1 cellular context compared by ENCODE assay signal in the genomic region with DNA sequence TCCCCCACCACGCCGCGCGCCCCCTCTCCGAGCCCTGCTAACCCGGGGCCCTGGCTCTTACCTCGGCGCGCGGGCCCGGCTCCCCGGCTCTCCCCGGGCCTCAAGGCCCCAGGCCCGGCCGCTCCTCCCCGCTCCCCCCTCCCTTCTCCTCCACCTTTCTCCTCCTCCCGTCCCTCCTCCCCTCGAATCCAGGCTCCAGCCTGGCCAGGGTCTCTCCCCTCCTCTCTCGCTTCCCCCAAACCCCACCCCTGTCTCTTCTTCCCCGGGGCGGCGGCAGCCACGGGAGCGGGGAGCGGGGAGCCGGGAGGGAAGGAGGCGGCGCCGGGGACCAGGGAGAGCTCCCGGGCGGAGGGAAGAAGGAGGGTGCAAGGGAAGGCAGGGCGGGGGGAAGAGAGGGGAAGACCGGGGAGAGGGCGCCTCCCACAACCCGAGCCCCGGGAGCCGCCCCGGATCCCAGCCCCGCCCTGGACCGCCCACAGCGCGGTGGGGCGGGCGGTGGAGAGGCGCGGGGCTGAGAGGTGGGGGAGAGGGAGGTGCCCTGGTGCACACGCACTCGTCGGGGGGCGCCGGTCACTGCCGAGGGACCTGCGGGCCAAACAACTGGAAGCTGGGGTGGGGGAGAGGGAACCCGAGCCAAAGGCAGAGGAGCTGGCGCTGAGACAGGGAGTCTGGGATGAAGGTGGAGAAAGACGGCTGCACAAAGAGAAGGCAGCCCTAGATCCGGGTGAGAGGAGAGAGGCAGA.
A peak's percentile ranks its signal among the peaks of the same experiment; 100 is the strongest.
TF ChIP-seq lines count a peak whose summit lies in the region.

GABBR1 (minus strand) TSS at position 395 of the 743 bp plus-strand sequence. CDS start 798 bp downstream, outside the sequence.

TF ChIP-seq in HEK293, 187 proteins besides CTCF, POLR2A, EP300 and RAD21 (continued from another document and continues in another):
- TF ChIP-seq, protein P1, sequence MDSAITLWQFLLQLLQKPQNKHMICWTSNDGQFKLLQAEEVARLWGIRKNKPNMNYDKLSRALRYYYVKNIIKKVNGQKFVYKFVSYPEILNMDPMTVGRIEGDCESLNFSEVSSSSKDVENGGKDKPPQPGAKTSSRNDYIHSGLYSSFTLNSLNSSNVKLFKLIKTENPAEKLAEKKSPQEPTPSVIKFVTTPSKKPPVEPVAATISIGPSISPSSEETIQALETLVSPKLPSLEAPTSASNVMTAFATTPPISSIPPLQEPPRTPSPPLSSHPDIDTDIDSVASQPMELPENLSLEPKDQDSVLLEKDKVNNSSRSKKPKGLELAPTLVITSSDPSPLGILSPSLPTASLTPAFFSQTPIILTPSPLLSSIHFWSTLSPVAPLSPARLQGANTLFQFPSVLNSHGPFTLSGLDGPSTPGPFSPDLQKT (IDR thresholded peaks at IDR 0.05; ENCODE audit: borderline replicate concordance, low read depth, low read length), result no peak
- TF ChIP-seq ZFP41 (tag by site-specific recombination; IDR thresholded peaks at IDR 0.05; ENCODE audit: borderline replicate concordance) (no peak), ZBTB8A (tag by site-specific recombination; IDR thresholded peaks at IDR 0.05) (peak; percentile 89), ZNF280D (tag by site-specific recombination; IDR thresholded peaks at IDR 0.05) (no peak), ZNF660 (tag by site-specific recombination; IDR thresholded peaks at IDR 0.05) (no peak; the same call in 1 of the 2 replicates), BCL11B (tag by site-specific recombination; IDR thresholded peaks at IDR 0.05; ENCODE audit: low read depth) (no peak), ZNF10 (tag by site-specific recombination; IDR thresholded peaks at IDR 0.05) (no peak), PRDM2 (tag by site-specific recombination; IDR thresholded peaks at IDR 0.05; ENCODE audit: borderline replicate concordance) (no peak), ZIC2 (tag by site-specific recombination; IDR thresholded peaks at IDR 0.05) (peak; percentile 95), KLF9 (tag by site-specific recombination; IDR thresholded peaks at IDR 0.05; ENCODE audit: low read depth) (peak; percentile 86), ZNF654 (tag by site-specific recombination; IDR thresholded peaks at IDR 0.05; ENCODE audit: low read depth) (no peak), PRDM1 (tag by site-specific recombination; IDR thresholded peaks at IDR 0.05) (no peak), ZNF785 (tag by site-specific recombination; IDR thresholded peaks at IDR 0.05) (no peak), ZNF24 (tag by site-specific recombination; IDR thresholded peaks at IDR 0.05) (no peak), SCRT1 (tag by site-specific recombination; IDR thresholded peaks at IDR 0.05; ENCODE audit: borderline replicate concordance) (no peak), ZNF248 (tag by site-specific recombination; IDR thresholded peaks at IDR 0.05) (no peak), ZNF791 (tag by site-specific recombination; IDR thresholded peaks at IDR 0.05) (no peak), ZNF391 (tag by site-specific recombination; IDR thresholded peaks at IDR 0.05; ENCODE audit: borderline replicate concordance, low read depth) (no peak), KLF8 (tag by site-specific recombination; IDR thresholded peaks at IDR 0.05) (peak; percentile 96), ZFP69B (tag by site-specific recombination; IDR thresholded peaks at IDR 0.05) (no peak), ZNF416 (tag by site-specific recombination; IDR thresholded peaks at IDR 0.05) (no peak), ZNF324 (tag by site-specific recombination; IDR thresholded peaks at IDR 0.05) (0 out of 2 replicates have a peak, but pooled peaks have one; percentile 38), ZNF560 (tag by site-specific recombination; IDR thresholded peaks at IDR 0.05; ENCODE audit: borderline replicate concordance) (no peak), KLF1 (tag by site-specific recombination; IDR thresholded peaks at IDR 0.05) (peak; percentile 98), ZNF354C (tag by site-specific recombination; IDR thresholded peaks at IDR 0.05; ENCODE audit: borderline replicate concordance, low read depth) (no peak), ZXDB (tag by site-specific recombination; IDR thresholded peaks at IDR 0.05) (peak; percentile 46; the same call in 1 of the 2 replicates), ZNF596 (tag by site-specific recombination; IDR thresholded peaks at IDR 0.05) (no peak), ZNF549 (tag by site-specific recombination; IDR thresholded peaks at IDR 0.05) (no peak), ZSCAN4 (tag by site-specific recombination; IDR thresholded peaks at IDR 0.05) (no peak), BCL6B (tag by site-specific recombination; IDR thresholded peaks at IDR 0.05) (no peak), GLI2 (tag by site-specific recombination; IDR thresholded peaks at IDR 0.05; ENCODE audit: borderline replicate concordance, low read depth) (no peak), ZNF37A (tag by site-specific recombination; IDR thresholded peaks at IDR 0.05) (no peak), ZNF48 (tag by site-specific recombination; IDR thresholded peaks at IDR 0.05) (no peak), SP2 (tag by site-specific recombination; IDR thresholded peaks at IDR 0.05) (peak; percentile 95), ZNF341 (tag by site-specific recombination; IDR thresholded peaks at IDR 0.05; ENCODE audit: low read depth) (peak; percentile 86), ZNF544 (tag by site-specific recombination; IDR thresholded peaks at IDR 0.05) (no peak), ZNF610 (tag by site-specific recombination; IDR thresholded peaks at IDR 0.05; ENCODE audit: borderline replicate concordance) (peak; percentile 65; the same call in 1 of the 2 replicates)
- TF ChIP-seq, protein P2, sequence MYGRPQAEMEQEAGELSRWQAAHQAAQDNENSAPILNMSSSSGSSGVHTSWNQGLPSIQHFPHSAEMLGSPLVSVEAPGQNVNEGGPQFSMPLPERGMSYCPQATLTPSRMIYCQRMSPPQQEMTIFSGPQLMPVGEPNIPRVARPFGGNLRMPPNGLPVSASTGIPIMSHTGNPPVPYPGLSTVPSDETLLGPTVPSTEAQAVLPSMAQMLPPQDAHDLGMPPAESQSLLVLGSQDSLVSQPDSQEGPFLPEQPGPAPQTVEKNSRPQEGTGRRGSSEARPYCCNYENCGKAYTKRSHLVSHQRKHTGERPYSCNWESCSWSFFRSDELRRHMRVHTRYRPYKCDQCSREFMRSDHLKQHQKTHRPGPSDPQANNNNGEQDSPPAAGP (tag by site-specific recombination; IDR thresholded peaks at IDR 0.05), result peak; percentile 56
- TF ChIP-seq, protein P3, sequence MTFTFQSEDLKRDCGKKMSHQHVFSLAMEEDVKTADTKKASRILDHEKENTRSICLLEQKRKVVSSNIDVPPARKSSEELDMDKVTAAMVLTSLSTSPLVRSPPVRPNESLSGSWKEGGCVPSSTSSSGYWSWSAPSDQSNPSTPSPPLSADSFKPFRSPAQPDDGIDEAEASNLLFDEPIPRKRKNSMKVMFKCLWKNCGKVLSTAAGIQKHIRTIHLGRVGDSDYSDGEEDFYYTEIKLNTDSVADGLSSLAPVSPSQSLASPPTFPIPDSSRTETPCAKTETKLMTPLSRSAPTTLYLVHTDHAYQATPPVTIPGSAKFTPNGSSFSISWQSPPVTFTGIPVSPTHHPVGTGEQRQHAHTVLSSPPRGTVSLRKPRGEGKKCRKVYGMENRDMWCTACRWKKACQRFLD (tag by site-specific recombination; IDR thresholded peaks at IDR 0.05), result no peak
- TF ChIP-seq, protein P4, sequence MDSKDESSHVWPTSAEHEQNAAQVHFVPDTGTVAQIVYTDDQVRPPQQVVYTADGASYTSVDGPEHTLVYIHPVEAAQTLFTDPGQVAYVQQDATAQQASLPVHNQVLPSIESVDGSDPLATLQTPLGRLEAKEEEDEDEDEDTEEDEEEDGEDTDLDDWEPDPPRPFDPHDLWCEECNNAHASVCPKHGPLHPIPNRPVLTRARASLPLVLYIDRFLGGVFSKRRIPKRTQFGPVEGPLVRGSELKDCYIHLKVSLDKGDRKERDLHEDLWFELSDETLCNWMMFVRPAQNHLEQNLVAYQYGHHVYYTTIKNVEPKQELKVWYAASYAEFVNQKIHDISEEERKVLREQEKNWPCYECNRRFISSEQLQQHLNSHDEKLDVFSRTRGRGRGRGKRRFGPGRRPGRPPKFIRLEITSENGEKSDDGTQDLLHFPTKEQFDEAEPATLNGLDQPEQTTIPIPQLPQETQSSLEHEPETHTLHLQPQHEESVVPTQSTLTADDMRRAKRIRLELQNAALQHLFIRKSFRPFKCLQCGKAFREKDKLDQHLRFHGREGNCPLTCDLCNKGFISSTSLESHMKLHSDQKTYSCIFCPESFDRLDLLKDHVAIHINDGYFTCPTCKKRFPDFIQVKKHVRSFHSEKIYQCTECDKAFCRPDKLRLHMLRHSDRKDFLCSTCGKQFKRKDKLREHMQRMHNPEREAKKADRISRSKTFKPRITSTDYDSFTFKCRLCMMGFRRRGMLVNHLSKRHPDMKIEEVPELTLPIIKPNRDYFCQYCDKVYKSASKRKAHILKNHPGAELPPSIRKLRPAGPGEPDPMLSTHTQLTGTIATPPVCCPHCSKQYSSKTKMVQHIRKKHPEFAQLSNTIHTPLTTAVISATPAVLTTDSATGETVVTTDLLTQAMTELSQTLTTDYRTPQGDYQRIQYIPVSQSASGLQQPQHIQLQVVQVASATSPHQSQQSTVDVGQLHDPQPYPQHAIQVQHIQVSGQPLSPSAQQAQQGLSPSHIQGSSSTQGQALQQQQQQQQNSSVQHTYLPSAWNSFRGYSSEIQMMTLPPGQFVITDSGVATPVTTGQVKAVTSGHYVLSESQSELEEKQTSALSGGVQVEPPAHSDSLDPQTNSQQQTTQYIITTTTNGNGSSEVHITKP (tag by site-specific recombination; IDR thresholded peaks at IDR 0.05), result peak; percentile 64
